In the genomic region with DNA sequence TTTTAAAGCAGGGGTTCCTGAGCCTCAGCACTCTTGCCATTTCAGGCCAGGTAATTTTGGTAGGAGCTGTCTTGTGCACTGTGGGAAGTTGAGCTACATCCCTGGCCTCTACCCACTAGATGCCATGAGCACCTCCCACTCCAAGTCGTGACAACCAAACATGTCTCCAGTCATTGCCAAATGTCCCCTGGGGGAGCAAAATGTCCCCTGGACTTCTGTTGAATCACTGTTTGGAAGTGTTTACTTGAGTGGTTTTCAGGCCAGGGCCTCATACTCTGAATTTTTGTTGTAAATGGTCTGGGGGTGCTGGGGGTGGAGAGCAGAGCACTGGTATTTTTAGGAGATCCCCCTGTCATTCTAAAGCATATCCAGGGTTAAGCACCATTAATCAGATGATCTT, we compare ENCODE assay signal across 19 cellular contexts. TPM values are rescaled to one million over a fixed set of nuclear protein-coding genes. Genes with fewer than 3 reads are reported as not detected.
A peak's percentile ranks its signal among the peaks of the same experiment; 100 is the strongest.
DNase-seq lines count a peak whose midpoint lies in the region; ATAC-seq and TF ChIP-seq lines count a peak whose summit lies in the region.
"Had no signal": no experiment of that assay in that cellular context is flagged by ENCODE, and none has a peak within 500 bp of the region (broad histone marks: within the 10 kb centered on the region; RNA-seq: fewer than 3 reads in every experiment).

No MANE protein-coding gene starts in this region.

- peaks cover 3% of the 10 kb centered on the region for H3K36me3 Mint-ChIP-seq in activated CD8-positive, alpha-beta memory T cell treated with anti-CD3 and anti-CD28 coated beads, Interleukin-2, amount 10 ng/mL, durations not matched to agents 7 days and 5 days
- no peaks in the 10 kb centered on the region for H3K36me3 Mint-ChIP-seq in osteocyte (ENCODE audit: unreplicated experiment)

- peaks cover 60% of the 10 kb centered on the region for H3K79me2 ChIP-seq in Loucy (ENCODE audit: insufficient read depth, low read length)

- no peaks in the 10 kb centered on the region for H3K27me3 Mint-ChIP-seq in activated CD8-positive, alpha-beta memory T cell treated with anti-CD3 and anti-CD28 coated beads, Interleukin-2, amount 10 ng/mL, durations not matched to agents 7 days and 5 days
- peaks cover 6% of the 10 kb centered on the region for H3K27me3 Mint-ChIP-seq in osteocyte (ENCODE audit: unreplicated experiment)

- H3K36me3 ChIP-seq in Loucy (ENCODE audit: insufficient read depth, low read length), result no peaks in the 10 kb centered on the region
- H3K36me3 ChIP-seq: Peyer's patch, spleen had no signal

- peaks cover 47% of the 10 kb centered on the region for H3K4me1 Mint-ChIP-seq in activated CD8-positive, alpha-beta memory T cell treated with anti-CD3 and anti-CD28 coated beads, Interleukin-2, amount 10 ng/mL, durations not matched to agents 7 days and 5 days
- H3K4me1 Mint-ChIP-seq in osteocyte (ENCODE audit: unreplicated experiment), result peaks cover 21% of the 10 kb centered on the region

- no peaks in the 10 kb centered on the region for H3K9me3 Mint-ChIP-seq in activated CD8-positive, alpha-beta memory T cell treated with anti-CD3 and anti-CD28 coated beads, Interleukin-2, amount 10 ng/mL, durations not matched to agents 7 days and 5 days (ENCODE audit: low read depth)
- no peaks in the 10 kb centered on the region for H3K9me3 Mint-ChIP-seq in osteocyte (ENCODE audit: unreplicated experiment)

- peak overlapping the region; percentile 89 for H3K4me2 ChIP-seq in Loucy (ENCODE audit: low read depth, low read length, poor library complexity, severe bottlenecking)
- H3K4me2 ChIP-seq: A549 had no signal

- H3K27ac Mint-ChIP-seq in activated CD8-positive, alpha-beta memory T cell treated with anti-CD3 and anti-CD28 coated beads, Interleukin-2, amount 10 ng/mL, durations not matched to agents 7 days and 5 days, result peak overlapping the region; percentile 57
- peak overlapping the region; percentile 34 for H3K27ac Mint-ChIP-seq in osteocyte (ENCODE audit: unreplicated experiment)

- H3K4me1 ChIP-seq in Loucy (ENCODE audit: insufficient read depth, low read length, poor library complexity, severe bottlenecking), result peaks cover 30% of the 10 kb centered on the region
- H3K4me1 ChIP-seq: Peyer's patch had no signal

- no peak for ATAC-seq in activated CD8-positive, alpha-beta memory T cell treated with anti-CD3 and anti-CD28 coated beads, Interleukin-2, amount 10 ng/mL, durations not matched to agents 7 days and 5 days
- no peak for ATAC-seq in HG03469 (IDR thresholded peaks at IDR 0.05; ENCODE audit: unreplicated experiment)
- ATAC-seq: A549, mucosa of descending colon, SK-N-SH treated with all-trans-retinoic acid at 6 μM for 48 hours had no signal

- peaks cover 4% of the 10 kb centered on the region for H4K20me1 ChIP-seq in Loucy (ENCODE audit: insufficient read depth, low read length, poor library complexity, severe bottlenecking)

- no peaks in the 10 kb centered on the region for H3K9me2 ChIP-seq in Loucy (replicated peaks; ENCODE audit: low read depth, low read length)

- no peak for DNase-seq in activated CD8-positive, alpha-beta memory T cell treated with anti-CD3 and anti-CD28 coated beads, Interleukin-2, amount 10 ng/mL, durations not matched to agents 7 days and 5 days
- no peak for DNase-seq in activated CD8-positive, alpha-beta memory T cell treated with anti-CD3 and anti-CD28 coated beads for 24 hours
- DNase-seq in astrocyte of the hippocampus (ENCODE audit: low read depth, low spot score), result peak; percentile 14
- DNase-seq in osteocyte (ENCODE audit: extremely low spot score, unreplicated experiment), result no peak
- no peak for DNase-seq in SK-N-DZ (ENCODE audit: low spot score)
- DNase-seq in glomerular visceral epithelial cell (ENCODE audit: extremely low spot score), result no peak
- DNase-seq: activated CD4-positive, alpha-beta T cell treated with anti-CD3 and anti-CD28 coated beads, Interleukin-2, amount 50 U/mL, for 4 hours; activated effector memory CD4-positive, alpha-beta T cell treated with Interleukin-2 at 50 U/mL for 16 hours; effector memory CD4-positive, alpha-beta T cell; mucosa of descending colon; NCI-H1092; NCI-H2107; Peyer's patch; spleen; stimulated activated naive CD4-positive, alpha-beta T cell treated with Interleukin-2 at 50 U/mL for 16 hours had no signal

- TF ChIP-seq CTCF in Loucy (conservative IDR thresholded peaks at IDR 0.05; ENCODE audit: low read length) (no peak), osteocyte (IDR thresholded peaks at IDR 0.05) (no peak)

- peak overlapping the region; percentile 90 for H3K4me3 ChIP-seq in Loucy (ENCODE audit: low read length, poor library complexity, severe bottlenecking)
- H3K4me3 ChIP-seq: A549, mucosa of descending colon, Peyer's patch had no signal

- no peaks in the 10 kb centered on the region for H3K27me3 ChIP-seq in Loucy (ENCODE audit: insufficient read depth, low read length, poor library complexity, severe bottlenecking)
- H3K27me3 ChIP-seq: Peyer's patch, spleen had no signal

- no peaks in the 10 kb centered on the region for H3F3A ChIP-seq in Loucy (ENCODE audit: low read depth)

- H3K9me3 ChIP-seq in Loucy (ENCODE audit: insufficient read depth, low read depth, low read length), result no peaks in the 10 kb centered on the region
- H3K9me3 ChIP-seq: A549, mucosa of descending colon, Peyer's patch, spleen had no signal

- no peak overlapping the region for H3K4me3 Mint-ChIP-seq in activated CD8-positive, alpha-beta memory T cell treated with anti-CD3 and anti-CD28 coated beads, Interleukin-2, amount 10 ng/mL, durations not matched to agents 7 days and 5 days
- no peak overlapping the region for H3K4me3 Mint-ChIP-seq in osteocyte (ENCODE audit: unreplicated experiment)

- no peak overlapping the region for H2AFZ ChIP-seq in Loucy (ENCODE audit: low read length)

- peak overlapping the region; percentile 83 for H3K9ac ChIP-seq in Loucy (ENCODE audit: low read depth, low read length, poor library complexity, severe bottlenecking)

- CTCF ChIA-PET in activated CD8-positive, alpha-beta memory T cell treated with anti-CD3 and anti-CD28 coated beads, Interleukin-2, amount 10 ng/mL, durations not matched to agents 7 days and 5 days (lab: Charles Lee), result no interaction called here

RNA-seq across cellular contexts. Expression of a gene that starts 3.2 kb away (rescaled TPM):
- 10 to 100 TPM; 21.2 to 22.6 TPM for total RNA-seq in activated CD8-positive, alpha-beta memory T cell treated with anti-CD3 and anti-CD28 coated beads, Interleukin-2, amount 10 ng/mL, durations not matched to agents 7 days and 5 days
- 9.6 TPM in 2 replicates for total RNA-seq in osteocyte
- 7.9 and 10.1 TPM in 2 replicates for polyA plus RNA-seq in SK-N-DZ (2014; cell fraction: cytosol; rRNA removed)
- 3.2 and 4.1 TPM in 2 replicates for polyA plus RNA-seq in SK-N-DZ (2014; cell fraction: nucleus; rRNA removed)
